ENCODE assay signal across 38 cellular contexts in genomic region chr1:37824001-37824400, GRCh38. TPM values are rescaled to one million over a fixed set of nuclear protein-coding genes. Genes with fewer than 3 reads are reported as not detected.
"Had no signal": no experiment of that assay in that cellular context is flagged by ENCODE, and none has a peak within 500 bp of the region (broad histone marks: within the 10 kb centered on the region; RNA-seq: fewer than 3 reads in every experiment).

No MANE protein-coding gene starts in this region.

- H3K9me3 ChIP-seq: adrenal gland, body of pancreas, breast epithelium, MG63, Peyer's patch had no signal

- H3K27me3 Mint-ChIP-seq: activated CD4-positive, alpha-beta memory T cell treated with anti-CD3 and anti-CD28 coated beads, Interleukin-2, amount 10 ng/mL, durations not matched to agents 7 days and 5 days; activated CD8-positive, alpha-beta memory T cell treated with anti-CD3 and anti-CD28 coated beads, Interleukin-2, amount 10 ng/mL, durations not matched to agents 7 days and 5 days had no signal

- H3K4me3 Mint-ChIP-seq: activated CD4-positive, alpha-beta memory T cell treated with anti-CD3 and anti-CD28 coated beads, Interleukin-2, amount 10 ng/mL, durations not matched to agents 7 days and 5 days; activated CD8-positive, alpha-beta memory T cell treated with anti-CD3 and anti-CD28 coated beads, Interleukin-2, amount 10 ng/mL, durations not matched to agents 7 days and 5 days; activated naive CD4-positive, alpha-beta T cell treated with anti-CD3 and anti-CD28 coated beads for 36 hours had no signal

- H3K27me3 ChIP-seq: adrenal gland, body of pancreas, breast epithelium, MG63, Peyer's patch had no signal

- ATAC-seq: body of pancreas, PC-3, SK-N-SH treated with all-trans-retinoic acid at 6 μM for 48 hours had no signal

- H3K27ac ChIP-seq: adrenal gland, body of pancreas, breast epithelium, Peyer's patch, WERI-Rb-1 had no signal

- FAIRE-seq: astrocyte had no signal

- H3K4me1 ChIP-seq: adrenal gland, body of pancreas, breast epithelium, Peyer's patch had no signal

- H3K36me3 ChIP-seq: breast epithelium had no signal

- H3K9me3 Mint-ChIP-seq: activated CD4-positive, alpha-beta memory T cell treated with anti-CD3 and anti-CD28 coated beads, Interleukin-2, amount 10 ng/mL, durations not matched to agents 7 days and 5 days; activated naive CD4-positive, alpha-beta T cell treated with anti-CD3 and anti-CD28 coated beads for 36 hours; activated naive CD4-positive, alpha-beta T cell treated with anti-CD3 and anti-CD28 coated beads, Interleukin-2, amount 50 U/mL, for 72 hours had no signal

- DNase-seq: activated CD4-positive, alpha-beta memory T cell treated with anti-CD3 and anti-CD28 coated beads, Interleukin-2, amount 10 ng/mL, durations not matched to agents 7 days and 5 days; activated CD4-positive, alpha-beta T cell treated with anti-CD3 and anti-CD28 coated beads for 1 hour; activated CD4-positive, alpha-beta T cell treated with anti-CD3 and anti-CD28 coated beads for 48 hours; activated CD4-positive, CD25-positive, alpha-beta regulatory T cell; activated CD8-positive, alpha-beta memory T cell treated with anti-CD3 and anti-CD28 coated beads for 24 hours; activated CD8-positive, alpha-beta memory T cell treated with anti-CD3 and anti-CD28 coated beads, Interleukin-2, amount 10 ng/mL, durations not matched to agents 7 days and 5 days; activated CD8-positive, alpha-beta memory T cell treated with anti-CD3 and anti-CD28 coated beads, Interleukin-2, amount 50 U/mL, for 48 hours; activated gamma-delta T cell treated with Interleukin-2 at 50 U/mL for 16 hours; activated naive CD4-positive, alpha-beta T cell treated with anti-CD3 and anti-CD28 coated beads for 36 hours; adrenal gland; body of pancreas; Kasumi-1; KG1; MG63; NCI-H1092; NCI-H146; NCI-H187; NCI-H2029 treated with DMSO at 0.1 percent for 48 hours; NCI-H2107; NCI-H2171; NCI-H510A; NCI-H526; NCI-H748 treated with DMSO at 0.1 percent for 48 hours; NK-92 treated with Interleukin-12 subunit alpha and Interleukin-12 subunit beta, amount 100 ng/mL, for 24 hours; Peyer's patch; RPMI8226; SIG-M5; SW 1271; T-helper 1 cell; T-helper 2 cell; T-helper 9 cell; WERI-Rb-1 had no signal

- H3K4me3 ChIP-seq: adrenal gland, body of pancreas, breast epithelium, MG63, Peyer's patch had no signal

RNA-seq across cellular contexts. Expression of gene EPHA10, which starts 59.1 kb away (rescaled TPM):
- total RNA-seq: activated CD4-positive, alpha-beta memory T cell treated with anti-CD3 and anti-CD28 coated beads, Interleukin-2, amount 10 ng/mL, durations not matched to agents 7 days and 5 days; activated CD8-positive, alpha-beta memory T cell treated with anti-CD3 and anti-CD28 coated beads, Interleukin-2, amount 10 ng/mL, durations not matched to agents 7 days and 5 days; astrocyte; cardiac septum had no signal
